Comparison of ENCODE assay signal across 19 cellular contexts in the genomic region with DNA sequence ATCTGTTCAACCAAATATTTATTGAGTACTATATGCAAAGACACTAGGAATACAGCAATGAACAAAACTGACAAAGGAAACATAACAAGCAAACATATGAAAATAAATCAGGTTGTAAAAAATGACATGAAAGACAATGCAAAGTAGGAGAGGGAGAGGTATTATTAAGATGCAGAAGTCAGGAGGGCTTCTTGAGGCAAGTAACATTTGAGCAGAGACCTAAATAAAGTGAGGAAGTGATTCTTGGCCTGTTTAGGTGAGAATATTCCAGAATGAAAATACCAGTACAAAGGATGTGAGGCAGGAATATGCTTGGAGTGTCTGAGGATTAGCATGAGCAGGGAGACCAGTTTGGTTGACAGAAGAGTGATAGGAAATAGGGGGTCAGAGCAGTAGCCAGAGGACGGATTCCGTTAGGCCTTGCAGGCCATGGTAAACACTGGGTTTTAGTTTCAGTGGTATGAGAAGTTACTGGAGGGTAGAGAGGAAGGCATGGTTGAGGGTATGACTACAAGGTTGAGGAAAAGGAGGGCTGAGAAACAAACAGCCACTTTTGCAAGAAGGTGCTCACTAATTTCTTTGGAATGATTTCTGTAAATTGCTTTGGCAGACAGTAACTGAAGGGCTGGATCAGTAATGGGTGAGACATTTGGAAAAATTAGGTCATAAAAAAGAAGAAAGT.
DNase-seq lines count a peak whose midpoint lies in the region; ATAC-seq, FAIRE-seq and TF ChIP-seq lines count a peak whose summit lies in the region.
"Had no signal": no experiment of that assay in that cellular context is flagged by ENCODE, and none has a peak within 500 bp of the region (broad histone marks: within the 10 kb centered on the region; RNA-seq: fewer than 3 reads in every experiment).

No MANE protein-coding gene starts in this region.

- FAIRE-seq in astrocyte (lab: Jason Lieb, UNC): peak; percentile 13

- H3K4me1 ChIP-seq in astrocyte (ENCODE audit: insufficient read depth, low read length) (peaks cover 16% of the 10 kb centered on the region), spleen (peaks cover 15 to 58% (median 19%) of the 10 kb centered on the region in 6 donors), Caco-2 (peaks cover 55% of the 10 kb centered on the region)
- H3K4me1 ChIP-seq: breast epithelium had no signal

- peaks cover 45% of the 10 kb centered on the region for H3K4me1 Mint-ChIP-seq in astrocyte (ENCODE audit: low read depth, unreplicated experiment)
- peaks cover 34% of the 10 kb centered on the region for H3K4me1 Mint-ChIP-seq in Caco-2 (ENCODE audit: low read depth, unreplicated experiment)
- peaks cover 25% of the 10 kb centered on the region for H3K4me1 Mint-ChIP-seq in activated T-helper 1 cell treated with anti-CD3 and anti-CD28 coated beads, Interleukin-12 subunit alpha, Interleukin-12 subunit beta, Interleukin-2, Interleukin-4 antibody, amounts not matched to agents 30 ng/mL and 10 ng/mL and 1 ng/mL, durations not matched to agents 14 hours and 24 hours and 36 hours (ENCODE audit: low read depth)

- H3K79me2 ChIP-seq in astrocyte (ENCODE audit: insufficient read depth, low read length): no peaks in the 10 kb centered on the region

- H3K9me3 Mint-ChIP-seq in astrocyte (ENCODE audit: unreplicated experiment): no peaks in the 10 kb centered on the region
- no peaks in the 10 kb centered on the region for H3K9me3 Mint-ChIP-seq in Caco-2 (ENCODE audit: unreplicated experiment)
- H3K9me3 Mint-ChIP-seq in activated T-helper 1 cell treated with anti-CD3 and anti-CD28 coated beads, Interleukin-12 subunit alpha, Interleukin-12 subunit beta, Interleukin-2, Interleukin-4 antibody, amounts not matched to agents 30 ng/mL and 10 ng/mL and 1 ng/mL, durations not matched to agents 14 hours and 24 hours and 36 hours: no peaks in the 10 kb centered on the region
- H3K9me3 Mint-ChIP-seq: endodermal cell; natural killer cell treated with Interleukin-12 subunit alpha and Interleukin-12 subunit beta and Interleukin-15 and Interleukin-18, amount 100 ng/mL, for 72 hours had no signal

- peak; percentile 50 for DNase-seq in astrocyte (ENCODE audit: low read depth)
- no peak for DNase-seq in spleen
- DNase-seq in Caco-2: no peak
- no peak for DNase-seq in activated T-helper 1 cell treated with anti-CD3 and anti-CD28 coated beads, Interleukin-12 subunit alpha, Interleukin-12 subunit beta, Interleukin-2, Interleukin-4 antibody, amounts not matched to agents 30 ng/mL and 10 ng/mL and 1 ng/mL, durations not matched to agents 14 hours and 24 hours and 36 hours (ENCODE audit: low spot score)
- DNase-seq: activated CD8-positive, alpha-beta T cell treated with anti-CD3 and anti-CD28 coated beads, Interleukin-2, amount 10 ng/mL, durations not matched to agents 7 days and 5 days; activated effector memory CD4-positive, alpha-beta T cell treated with Interleukin-2 at 50 U/mL for 16 hours; COR-L47; endodermal cell; NCI-H1436 treated with DMSO at 0.1 percent for 48 hours; NCI-H748 treated with DMSO at 0.1 percent for 48 hours; SHP77 treated with DMSO at 0.1 percent for 48 hours; sigmoid colon had no signal

- H2AFZ ChIP-seq in astrocyte (ENCODE audit: low read depth, low read length): no peak overlapping the region

- no TSS peak for BruUV-seq in Caco-2 (replicated peaks; lab: Mats Ljungman, UMichigan)

- peak; percentile 69 for ATAC-seq in GM18498 (IDR thresholded peaks at IDR 0.05; ENCODE audit: unreplicated experiment)
- ATAC-seq in HG02884 (IDR thresholded peaks at IDR 0.05; ENCODE audit: unreplicated experiment): peak; percentile 83
- no peak for ATAC-seq in HG03354 (IDR thresholded peaks at IDR 0.05; ENCODE audit: poor library complexity, severe bottlenecking, unreplicated experiment)
- no peak for ATAC-seq in HG02840 (IDR thresholded peaks at IDR 0.05; ENCODE audit: low FRiP score, unreplicated experiment)
- ATAC-seq: activated CD8-positive, alpha-beta T cell treated with anti-CD3 and anti-CD28 coated beads, Interleukin-2, amount 10 ng/mL, durations not matched to agents 7 days and 5 days; left lobe of liver; natural killer cell treated with Interleukin-12 subunit alpha and Interleukin-12 subunit beta and Interleukin-15 and Interleukin-18, amount 100 ng/mL, for 72 hours had no signal

- TF ChIP-seq POLR2A in spleen (IDR thresholded peaks at IDR 0.05): no peak

- H3K27ac ChIP-seq in astrocyte (ENCODE audit: low read depth, low read length) (peak overlapping the region; percentile 30), spleen (peak overlapping the region; percentile 7 to 75 (median 60))
- H3K27ac ChIP-seq: breast epithelium, sigmoid colon had no signal

- H3K36me3 Mint-ChIP-seq in astrocyte (ENCODE audit: low read depth, unreplicated experiment) (peaks cover 4% of the 10 kb centered on the region), Caco-2 (ENCODE audit: insufficient read depth, unreplicated experiment) (peaks cover 15% of the 10 kb centered on the region)
- no peaks in the 10 kb centered on the region for H3K36me3 Mint-ChIP-seq in activated T-helper 1 cell treated with anti-CD3 and anti-CD28 coated beads, Interleukin-12 subunit alpha, Interleukin-12 subunit beta, Interleukin-2, Interleukin-4 antibody, amounts not matched to agents 30 ng/mL and 10 ng/mL and 1 ng/mL, durations not matched to agents 14 hours and 24 hours and 36 hours (ENCODE audit: low read depth)
- H3K36me3 Mint-ChIP-seq: natural killer cell treated with Interleukin-12 subunit alpha and Interleukin-12 subunit beta and Interleukin-15 and Interleukin-18, amount 100 ng/mL, for 72 hours had no signal

- no peaks in the 10 kb centered on the region for H3K36me3 ChIP-seq in astrocyte (ENCODE audit: insufficient read depth, low read length)
- H3K36me3 ChIP-seq in spleen: peaks cover 0 to 39% (median 7%) of the 10 kb centered on the region in 6 donors
- peaks cover 2% of the 10 kb centered on the region for H3K36me3 ChIP-seq in Caco-2 (ENCODE audit: control insufficient read depth, insufficient read depth, low read length)
- H3K36me3 ChIP-seq: breast epithelium had no signal

- H3K27me3 ChIP-seq in astrocyte (ENCODE audit: insufficient read depth, low read length) (no peaks in the 10 kb centered on the region), spleen (replicated peaks in 1 of 7) (no peaks in the 10 kb centered on the region), Caco-2 (replicated peaks; ENCODE audit: control insufficient read depth, insufficient read depth, low read length) (no peaks in the 10 kb centered on the region)
- H3K27me3 ChIP-seq: breast epithelium, sigmoid colon had no signal

- H3K27me3 Mint-ChIP-seq in astrocyte (ENCODE audit: low read depth, unreplicated experiment): no peaks in the 10 kb centered on the region
- no peaks in the 10 kb centered on the region for H3K27me3 Mint-ChIP-seq in Caco-2 (ENCODE audit: insufficient read depth, unreplicated experiment)
- H3K27me3 Mint-ChIP-seq in activated T-helper 1 cell treated with anti-CD3 and anti-CD28 coated beads, Interleukin-12 subunit alpha, Interleukin-12 subunit beta, Interleukin-2, Interleukin-4 antibody, amounts not matched to agents 30 ng/mL and 10 ng/mL and 1 ng/mL, durations not matched to agents 14 hours and 24 hours and 36 hours (ENCODE audit: insufficient read depth): no peaks in the 10 kb centered on the region
- H3K27me3 Mint-ChIP-seq: natural killer cell treated with Interleukin-12 subunit alpha and Interleukin-12 subunit beta and Interleukin-15 and Interleukin-18, amount 100 ng/mL, for 72 hours had no signal

- WGBS in spleen, 5 donors: 68 to 91% (median 77%) methylated on average over 2 of the region's 2 CpGs

- H3K9ac ChIP-seq in astrocyte (ENCODE audit: low read length): no peak overlapping the region

- POLR2A ChIA-PET in Caco-2 (lab: Charles Lee): interaction anchor here (0.5 kb wide), 1 partner anchor 54 kb away, joined by 4 read pairs; no protein-coding TSS in a partner anchor

- H3K9me3 ChIP-seq in astrocyte (ENCODE audit: insufficient read depth, low read depth, low read length) (no peaks in the 10 kb centered on the region), spleen (no peaks in the 10 kb centered on the region), Caco-2 (no peaks in the 10 kb centered on the region)
- H3K9me3 ChIP-seq: breast epithelium, sigmoid colon had no signal

- no peak overlapping the region for H3K27ac Mint-ChIP-seq in astrocyte (ENCODE audit: unreplicated experiment)
- H3K27ac Mint-ChIP-seq in Caco-2 (ENCODE audit: unreplicated experiment): no peak overlapping the region
- H3K27ac Mint-ChIP-seq in activated T-helper 1 cell treated with anti-CD3 and anti-CD28 coated beads, Interleukin-12 subunit alpha, Interleukin-12 subunit beta, Interleukin-2, Interleukin-4 antibody, amounts not matched to agents 30 ng/mL and 10 ng/mL and 1 ng/mL, durations not matched to agents 14 hours and 24 hours and 36 hours: no peak overlapping the region
- H3K27ac Mint-ChIP-seq: activated CD8-positive, alpha-beta T cell treated with anti-CD3 and anti-CD28 coated beads, Interleukin-2, amount 10 ng/mL, durations not matched to agents 7 days and 5 days; endodermal cell; natural killer cell treated with Interleukin-12 subunit alpha and Interleukin-12 subunit beta and Interleukin-15 and Interleukin-18, amount 100 ng/mL, for 72 hours had no signal

- H3K4me3 Mint-ChIP-seq in astrocyte (ENCODE audit: unreplicated experiment): no peak overlapping the region
- H3K4me3 Mint-ChIP-seq in Caco-2 (ENCODE audit: unreplicated experiment): no peak overlapping the region
- H3K4me3 Mint-ChIP-seq in activated T-helper 1 cell treated with anti-CD3 and anti-CD28 coated beads, Interleukin-12 subunit alpha, Interleukin-12 subunit beta, Interleukin-2, Interleukin-4 antibody, amounts not matched to agents 30 ng/mL and 10 ng/mL and 1 ng/mL, durations not matched to agents 14 hours and 24 hours and 36 hours: no peak overlapping the region
- H3K4me3 Mint-ChIP-seq: activated CD8-positive, alpha-beta T cell treated with anti-CD3 and anti-CD28 coated beads, Interleukin-2, amount 10 ng/mL, durations not matched to agents 7 days and 5 days; endodermal cell; natural killer cell treated with Interleukin-12 subunit alpha and Interleukin-12 subunit beta and Interleukin-15 and Interleukin-18, amount 100 ng/mL, for 72 hours had no signal

- H3K4me3 ChIP-seq in astrocyte (ENCODE audit: insufficient read depth, low read depth, low read length) (no peak overlapping the region), spleen (no peak overlapping the region), Caco-2 (ENCODE audit: low read depth, low read length) (no peak overlapping the region)
- H3K4me3 ChIP-seq: breast epithelium, sigmoid colon had no signal

- no peaks in the 10 kb centered on the region for H4K20me1 ChIP-seq in astrocyte (ENCODE audit: insufficient read depth, low read length)

- CTCF ChIA-PET in Caco-2 (lab: Charles Lee): no interaction called here

- no peak for TF ChIP-seq CTCF in astrocyte (IDR thresholded peaks at IDR 0.05; ENCODE audit: insufficient read depth, low read depth, low read length)
- no peak for TF ChIP-seq CTCF in spleen (IDR thresholded peaks at IDR 0.05 in 8 of 11, conservative IDR thresholded peaks at IDR 0.05 in 3 of 11)
- TF ChIP-seq CTCF in Caco-2 (IDR thresholded peaks at IDR 0.05; ENCODE audit: insufficient read depth in 1 of 2, low read depth in 1 of 2, low read length in 1 of 2, severe bottlenecking in 1 of 2, unreplicated experiment in 1 of 2): no peak

- no peak overlapping the region for H3K4me2 ChIP-seq in astrocyte (ENCODE audit: low read length)

- intact Hi-C loops in spleen (cut with DNase I; ENCODE audit: low total_unique reads) (loop anchor here (10.0 kb wide), 1 partner anchor 109 kb away; no protein-coding TSS in a partner anchor), Caco-2 (cut with micrococcal nuclease; ENCODE audit: unreplicated experiment) (loop anchor here (5.0 kb wide), 1 partner anchor 452 kb away; the partner anchor contains the start of gene ADM)
- intact Hi-C loops in activated T-helper 1 cell treated with anti-CD3 and anti-CD28 coated beads, Interleukin-12 subunit alpha, Interleukin-12 subunit beta, Interleukin-2, Interleukin-4 antibody, amounts not matched to agents 30 ng/mL and 10 ng/mL and 1 ng/mL, durations not matched to agents 14 hours and 24 hours and 36 hours (cut with micrococcal nuclease): no loop called here

Comparison
In these comparisons a context has a peak if more than half of its experiments do, and no peak if none do; other contexts are left out.
1. ATAC-seq: peak in GM18498 (single experiment) and HG02884 (single experiment); none in HG03354 (single experiment) and HG02840 (single experiment).